1 cellular context compared by ENCODE assay signal in genomic region chr18:45567123-45567522, GRCh38.
TF ChIP-seq lines count a peak whose summit lies in the region.

No MANE protein-coding gene starts in this region.

TF ChIP-seq in H1, 55 proteins besides CTCF, POLR2A, EP300 and RAD21:
- TF ChIP-seq E2F6 (IDR thresholded peaks at IDR 0.05) (no peak), EZH2 (IDR thresholded peaks at IDR 0.05; ENCODE audit: low read depth, low read length, severe bottlenecking) (no peak), RXRA (IDR thresholded peaks at IDR 0.05; ENCODE audit: insufficient read depth, low read depth, low read length) (0 out of 2 replicates have a peak, but pooled peaks have one; percentile 71), SIX5 (IDR thresholded peaks at IDR 0.05; ENCODE audit: low read depth, low read length) (no peak), ATF2 (IDR thresholded peaks at IDR 0.05; ENCODE audit: low read length) (no peak)
